8 cellular contexts compared by ENCODE assay signal in genomic region chr11:75445315-75445953, GRCh38. TPM values are rescaled to one million over a fixed set of nuclear protein-coding genes. Genes with fewer than 3 reads are reported as not detected.
DNase-seq lines count a peak whose midpoint lies in the region; ATAC-seq and TF ChIP-seq lines count a peak whose summit lies in the region.

No MANE protein-coding gene starts in this region.

- peaks cover 0 to 3% (median 0%) of the 10 kb centered on the region in 3 donors for H3K4me1 Mint-ChIP-seq in naive B cell
- no peaks in the 10 kb centered on the region for H3K4me1 Mint-ChIP-seq in stimulated activated naive B cell treated with anti-CD40 and anti-IgM and Interleukin-4, amounts not matched to agents 10 μg/mL and 1 μg/mL and 100 μg/mL, for 72 hours

- DNase-seq in AG09319 (ENCODE audit: extremely low read depth, low read depth) (peak; percentile 8), GM13976 (ENCODE audit: low spot score) (peak; percentile 85), NCI-H460 (ENCODE audit: extremely low read depth, low read depth) (peak; percentile 41), epidermal melanocyte (ENCODE audit: insufficient read length, low spot score) (peak; percentile 84), naive B cell (peak; percentile 55)
- peak; percentile 22 to 57 (median 54) for DNase-seq in activated CD8-positive, alpha-beta memory T cell treated with anti-CD3 and anti-CD28 coated beads for 48 hours (ENCODE audit: low read depth in 2 of 3, low spot score in 2 of 3)
- peak; percentile 24 for DNase-seq in stimulated activated naive B cell treated with anti-CD40 and anti-IgM and Interleukin-4, amounts not matched to agents 10 μg/mL and 1 μg/mL and 100 μg/mL, for 72 hours

- no peaks in the 10 kb centered on the region for H3K9me3 Mint-ChIP-seq in naive B cell
- H3K9me3 Mint-ChIP-seq in stimulated activated naive B cell treated with anti-CD40 and anti-IgM and Interleukin-4, amounts not matched to agents 10 μg/mL and 1 μg/mL and 100 μg/mL, for 72 hours, result no peaks in the 10 kb centered on the region

- H3K36me3 Mint-ChIP-seq in naive B cell, result no peaks in the 10 kb centered on the region
- no peaks in the 10 kb centered on the region for H3K36me3 Mint-ChIP-seq in stimulated activated naive B cell treated with anti-CD40 and anti-IgM and Interleukin-4, amounts not matched to agents 10 μg/mL and 1 μg/mL and 100 μg/mL, for 72 hours

- peaks cover 0 to 26% (median 4%) of the 10 kb centered on the region in 3 donors for H3K27me3 Mint-ChIP-seq in naive B cell
- H3K27me3 Mint-ChIP-seq in stimulated activated naive B cell treated with anti-CD40 and anti-IgM and Interleukin-4, amounts not matched to agents 10 μg/mL and 1 μg/mL and 100 μg/mL, for 72 hours, result peaks cover 11 to 26% of the 10 kb centered on the region in 2 donors

- in situ Hi-C loops in GM13976 (cut with MboI; ENCODE audit: low sequenced_read_pairs, unreplicated experiment), result loop anchor here (5.0 kb wide), 1 partner anchor 87 kb away; no protein-coding TSS in a partner anchor

- no peak overlapping the region for H3K27ac Mint-ChIP-seq in naive B cell
- no peak overlapping the region for H3K27ac Mint-ChIP-seq in stimulated activated naive B cell treated with anti-CD40 and anti-IgM and Interleukin-4, amounts not matched to agents 10 μg/mL and 1 μg/mL and 100 μg/mL, for 72 hours

- H3K4me3 Mint-ChIP-seq in naive B cell, result no peak overlapping the region
- H3K4me3 Mint-ChIP-seq in stimulated activated naive B cell treated with anti-CD40 and anti-IgM and Interleukin-4, amounts not matched to agents 10 μg/mL and 1 μg/mL and 100 μg/mL, for 72 hours, result no peak overlapping the region

- ATAC-seq in naive B cell (ENCODE audit: low read depth in 2 of 2) (peak; percentile 76 to 80), GM19395 (IDR thresholded peaks at IDR 0.05; ENCODE audit: unreplicated experiment) (no peak)
- ATAC-seq in stimulated activated naive B cell treated with anti-CD40 and anti-IgM and Interleukin-4, amounts not matched to agents 10 μg/mL and 1 μg/mL and 100 μg/mL, for 72 hours (replicated peaks), result peak; percentile 81 to 89

- TF ChIP-seq CTCF in AG09319 (IDR thresholded peaks at IDR 0.05; ENCODE audit: low read depth, low read length), result peak; percentile 94
- peak; percentile 97 for TF ChIP-seq CTCF in GM13976 (IDR thresholded peaks at IDR 0.05; ENCODE audit: borderline replicate concordance, control extremely low read depth, extremely low read depth, insufficient read depth, missing control alignments)

RNA-seq across cellular contexts. Expression of gene KLHL35, which starts 12.4 kb away (rescaled TPM):
- 4.3 and 4.7 TPM in 2 replicates for total RNA-seq in NCI-H460 (2014; rRNA removed; shearing (Covaris generic))
- polyA plus RNA-seq in NCI-H460 (2014; cell fraction: nucleus; rRNA removed), result 8.2 and 16.1 TPM in 2 replicates
- polyA plus RNA-seq in naive B cell (ENCODE audit: low read depth in 6 of 6), result under 1 TPM in 2 of 6 donors, not detected in 4; 0.48 to 0.74 TPM

RNA-seq across cellular contexts. Expression of gene RPS3, which starts 46.1 kb away (rescaled TPM):
- total RNA-seq in NCI-H460 (2014; rRNA removed; shearing (Covaris generic)), result 1,462 and 1,966 TPM in 2 replicates
- 1,325 and 3,348 TPM in 2 replicates for polyA plus RNA-seq in NCI-H460 (2014; cell fraction: nucleus; rRNA removed)
- polyA plus RNA-seq in naive B cell (ENCODE audit: low read depth in 6 of 6), result 1,000 to 10,000 TPM; 3,862 to 5,214 (median 4,183) TPM

Comparison
In these comparisons a context has a peak if more than half of its experiments do, and no peak if none do; other contexts are left out.
1. DNase-seq: peak in every context shown above with its lines; median percentile 85 in GM13976; 84 in epidermal melanocyte; 55 in naive B cell; 54 in activated CD8-positive, alpha-beta memory T cell treated with anti-CD3 and anti-CD28 coated beads for 48 hours; 41 in NCI-H460; 24 in stimulated activated naive B cell treated with anti-CD40 and anti-IgM and Interleukin-4, amounts not matched to agents 10 μg/mL and 1 μg/mL and 100 μg/mL, for 72 hours; 8 in AG09319.